15 cellular contexts compared by ENCODE assay signal in the genomic region with DNA sequence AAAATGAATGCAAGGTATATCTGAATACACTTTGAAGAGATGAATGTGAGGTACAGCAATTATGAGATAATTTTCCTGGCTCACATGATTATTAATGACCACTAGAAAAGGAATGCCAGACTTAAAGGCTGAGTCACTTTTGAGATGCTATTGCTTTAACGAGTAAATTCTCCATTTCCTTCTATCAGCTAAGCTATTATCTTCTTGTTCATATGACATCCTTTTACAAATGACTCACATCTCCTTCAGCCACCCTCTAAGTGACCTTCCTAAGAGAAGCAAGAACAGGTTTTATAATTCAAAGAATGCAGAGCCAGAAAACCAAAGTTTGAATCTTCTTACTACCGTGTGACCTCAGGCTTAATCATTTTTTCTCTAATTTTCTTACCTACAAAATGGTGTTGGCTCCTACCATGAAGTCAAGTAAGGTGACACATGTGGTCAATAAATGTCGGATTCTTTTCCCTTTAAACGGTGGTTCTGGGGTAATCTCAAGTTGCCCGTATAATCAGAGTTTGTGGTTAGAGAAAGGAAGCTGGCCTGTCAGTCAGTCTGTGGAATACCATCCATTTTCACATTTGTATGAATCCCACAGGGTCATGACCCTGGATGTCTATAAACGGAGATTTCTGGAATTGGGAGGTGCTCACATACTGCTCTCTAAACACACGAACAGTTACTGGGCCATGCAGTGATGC.
DNase-seq lines count a peak whose midpoint lies in the region; ATAC-seq and TF ChIP-seq lines count a peak whose summit lies in the region.
"Had no signal": no experiment of that assay in that cellular context is flagged by ENCODE, and none has a peak within 500 bp of the region (broad histone marks: within the 10 kb centered on the region; RNA-seq: fewer than 3 reads in every experiment).

No MANE protein-coding gene starts in this region.

- ATAC-seq in HG02981 (IDR thresholded peaks at IDR 0.05; ENCODE audit: unreplicated experiment) (no peak), HG02885 (IDR thresholded peaks at IDR 0.05; ENCODE audit: poor library complexity, unreplicated experiment) (no peak)
- ATAC-seq: CD8-positive, alpha-beta T cell; mucosa of descending colon; right lobe of liver had no signal

- no peaks in the 10 kb centered on the region for H3K9me3 ChIP-seq in Peyer's patch
- H3K9me3 ChIP-seq: mucosa of descending colon, right lobe of liver had no signal

- H3K36me3 ChIP-seq in BJ (ENCODE audit: control insufficient read depth, insufficient read depth, low read length) (no peaks in the 10 kb centered on the region), brain microvascular endothelial cell (replicated peaks) (no peaks in the 10 kb centered on the region), Peyer's patch (no peaks in the 10 kb centered on the region)
- H3K36me3 ChIP-seq: right lobe of liver had no signal

- CTCF ChIA-PET in BJ (lab: Yijun Ruan, JAX) = interaction anchor here (0.8 to 1.3 kb wide), 2 partner anchors 13 to 127 kb away, joined by 3 read pairs; no protein-coding TSS in a partner anchor

- H3K27me3 ChIP-seq in BJ (ENCODE audit: control insufficient read depth, insufficient read depth, low read length) = 0 out of 2 replicates have a peak, but pooled peaks cover 2% of the 10 kb centered on the region
- no peaks in the 10 kb centered on the region for H3K27me3 ChIP-seq in brain microvascular endothelial cell (replicated peaks)
- H3K27me3 ChIP-seq in Peyer's patch = no peaks in the 10 kb centered on the region
- H3K27me3 ChIP-seq: right lobe of liver had no signal

- TF ChIP-seq CTCF in BJ (IDR thresholded peaks at IDR 0.05; ENCODE audit: insufficient read depth, low read depth, low read length) (no peak), brain microvascular endothelial cell (IDR thresholded peaks at IDR 0.05; ENCODE audit: low read depth, low read length, missing control alignments) (no peak), Peyer's patch (IDR thresholded peaks at IDR 0.05) (no peak)

- H3K4me3 ChIP-seq in BJ (ENCODE audit: low read depth, low read length) (no peak overlapping the region), brain microvascular endothelial cell (ENCODE audit: low read depth, low read length) (no peak overlapping the region), Peyer's patch (no peak overlapping the region)
- H3K4me3 ChIP-seq: mucosa of descending colon, right lobe of liver had no signal

- TF ChIP-seq POLR2A in Peyer's patch (IDR thresholded peaks at IDR 0.05) = no peak

- POLR2A ChIA-PET in BJ (lab: Charles Lee) = interaction anchor here (0.6 kb wide), 1 partner anchor 9 kb away, joined by 3 read pairs; no protein-coding TSS in a partner anchor

- DNase-seq in BJ (ENCODE audit: low read depth) (peak; percentile 88), LoVo (ENCODE audit: low spot score) (peak; percentile 18), brain microvascular endothelial cell (peak; percentile 96), kidney tubule cell (ENCODE audit: low spot score) (peak; percentile 77), Peyer's patch (no peak), DMS153 (lab: John Stamatoyannopoulos, UW) (no peak)
- DNase-seq: activated CD4-positive, alpha-beta T cell treated with anti-CD3 and anti-CD28 coated beads for 4 hours; activated effector memory CD4-positive, alpha-beta T cell treated with Interleukin-2 at 50 U/mL for 16 hours; CD8-positive, alpha-beta T cell; mucosa of descending colon; MV-4-11; NCI-H524 treated with DMSO at 0.1 percent for 48 hours; right lobe of liver had no signal

- in situ Hi-C loops in brain microvascular endothelial cell (cut with HindIII; ENCODE audit: low pct_ligation_motif_present, low sequenced_read_pairs) = no loop called here

- H3K27ac ChIP-seq in brain microvascular endothelial cell (peak overlapping the region; percentile 91), Peyer's patch (no peak overlapping the region)
- H3K27ac ChIP-seq: right lobe of liver had no signal

- H3K4me1 ChIP-seq in Peyer's patch = no peaks in the 10 kb centered on the region
- H3K4me1 ChIP-seq: right lobe of liver had no signal

Comparison
In these comparisons a context has a peak if more than half of its experiments do, and no peak if none do; other contexts are left out.
1. DNase-seq: peak in BJ (single experiment), LoVo (single experiment), brain microvascular endothelial cell (single experiment) and kidney tubule cell (single experiment); none in Peyer's patch (0 of 3) and DMS153 (single experiment).